In the genomic region with DNA sequence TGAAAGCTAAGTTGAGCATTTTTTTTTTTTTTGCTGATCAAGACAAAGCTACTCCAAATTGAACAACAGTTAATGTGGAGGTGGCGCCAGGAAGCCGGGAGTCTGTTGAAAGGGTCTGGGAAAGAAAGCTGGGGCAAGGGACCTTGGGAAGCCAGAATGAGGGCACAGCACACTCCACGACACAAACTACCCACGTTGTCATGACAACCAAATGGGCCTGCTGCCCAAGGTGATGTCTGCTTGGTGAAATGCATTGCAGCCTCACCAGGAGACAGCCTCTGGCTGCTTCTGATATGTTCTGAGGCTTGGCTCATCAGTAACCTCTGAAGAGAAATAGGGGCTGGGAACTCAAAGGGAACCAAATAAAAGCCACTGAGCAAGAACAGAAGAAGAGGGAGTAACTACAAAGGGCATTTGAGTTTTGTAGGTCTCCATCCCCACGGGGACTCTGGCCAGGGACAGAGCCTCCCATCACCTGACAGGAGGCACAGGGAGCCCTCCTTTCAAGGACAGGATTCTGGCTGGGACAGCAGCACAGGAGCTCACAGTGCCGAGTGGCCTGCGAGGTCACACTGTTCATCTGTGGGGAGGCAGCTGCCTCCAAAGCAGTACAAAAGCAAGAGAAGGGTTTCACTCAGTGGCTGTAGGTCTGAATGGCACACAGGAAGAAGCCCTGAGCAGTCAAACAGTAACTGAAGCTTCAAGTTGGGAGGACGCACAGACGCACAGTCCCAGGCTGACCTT, we compare ENCODE assay signal across 1 cellular context.
TF ChIP-seq lines count a peak whose summit lies in the region.

No MANE protein-coding gene starts in this region.

TF ChIP-seq in K562, 482 proteins besides CTCF, POLR2A, EP300 and RAD21:
- TF ChIP-seq ZNF316 (IDR thresholded peaks at IDR 0.05) (0 out of 2 replicates have a peak, but pooled peaks have one; percentile 20), ZNF76 (CRISPR knock-in tag; IDR thresholded peaks at IDR 0.05; ENCODE audit: borderline replicate concordance) (no peak), MAFK (IDR thresholded peaks at IDR 0.05; ENCODE audit: low read length) (no peak), NFYB (IDR thresholded peaks at IDR 0.05; ENCODE audit: extremely low read depth, insufficient read length) (no peak), RFX1 (IDR thresholded peaks at IDR 0.05) (peak; percentile 80)
- TF ChIP-seq, protein P1, sequence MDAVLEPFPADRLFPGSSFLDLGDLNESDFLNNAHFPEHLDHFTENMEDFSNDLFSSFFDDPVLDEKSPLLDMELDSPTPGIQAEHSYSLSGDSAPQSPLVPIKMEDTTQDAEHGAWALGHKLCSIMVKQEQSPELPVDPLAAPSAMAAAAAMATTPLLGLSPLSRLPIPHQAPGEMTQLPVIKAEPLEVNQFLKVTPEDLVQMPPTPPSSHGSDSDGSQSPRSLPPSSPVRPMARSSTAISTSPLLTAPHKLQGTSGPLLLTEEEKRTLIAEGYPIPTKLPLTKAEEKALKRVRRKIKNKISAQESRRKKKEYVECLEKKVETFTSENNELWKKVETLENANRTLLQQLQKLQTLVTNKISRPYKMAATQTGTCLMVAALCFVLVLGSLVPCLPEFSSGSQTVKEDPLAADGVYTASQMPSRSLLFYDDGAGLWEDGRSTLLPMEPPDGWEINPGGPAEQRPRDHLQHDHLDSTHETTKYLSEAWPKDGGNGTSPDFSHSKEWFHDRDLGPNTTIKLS (IDR thresholded peaks at IDR 0.05; ENCODE audit: borderline replicate concordance, low read depth), result no peak
